ENCODE assay signal across 33 cellular contexts in genomic region chr9:133590231-133590855, GRCh38. TPM values are rescaled to one million over a fixed set of nuclear protein-coding genes. Genes with fewer than 3 reads are reported as not detected.
"Had no signal": no experiment of that assay in that cellular context is flagged by ENCODE, and none has a peak within 500 bp of the region (broad histone marks: within the 10 kb centered on the region; RNA-seq: fewer than 3 reads in every experiment).

No MANE protein-coding gene starts in this region.

- H3K4me1 ChIP-seq: adrenal gland, body of pancreas, breast epithelium had no signal

- H3K4me3 ChIP-seq: adrenal gland, body of pancreas, breast epithelium, Peyer's patch had no signal

- H3K4me1 Mint-ChIP-seq: activated CD4-positive, alpha-beta T cell treated with anti-CD3 and anti-CD28 coated beads, Interleukin-2, amount 10 ng/mL, durations not matched to agents 24 days and 14 days had no signal

- DNase-seq: activated CD4-positive, alpha-beta T cell treated with anti-CD3 and anti-CD28 coated beads for 1 hour; activated CD4-positive, alpha-beta T cell treated with anti-CD3 and anti-CD28 coated beads, Interleukin-2, amount 10 ng/mL, durations not matched to agents 24 days and 14 days; activated CD4-positive, alpha-beta T cell treated with anti-CD3 and anti-CD28 coated beads, Interleukin-2, amount 50 U/mL, for 4 hours; activated CD8-positive, alpha-beta T cell treated with anti-CD3 and anti-CD28 coated beads for 36 hours; activated gamma-delta T cell treated with Interleukin-2 at 50 U/mL for 16 hours; activated naive CD4-positive, alpha-beta T cell treated with anti-CD3 and anti-CD28 coated beads for 36 hours; activated T-cell treated with anti-CD3 and anti-CD28 coated beads, Interleukin-2, amount 50 U/mL, for 1 hour; adrenal gland; body of pancreas; caudate nucleus; cerebellar nuclear complex; Kasumi-1; KG1; MM.1S; MV-4-11; NCI-H1436 treated with DMSO at 0.1 percent for 48 hours; NCI-H1694 treated with DMSO at 0.1 percent for 48 hours; NCI-H524 treated with DMSO at 0.1 percent for 48 hours; NK-92 treated with Interleukin-12 subunit alpha and Interleukin-12 subunit beta, amount 100 ng/mL, for 24 hours; PC-3; Peyer's patch; T1000; WERI-Rb-1 had no signal

- H3K36me3 ChIP-seq: adrenal gland, breast epithelium, Peyer's patch, WERI-Rb-1 had no signal

- H3K9me3 ChIP-seq: adrenal gland, body of pancreas, breast epithelium, Peyer's patch had no signal

- H3K36me3 Mint-ChIP-seq: activated naive CD4-positive, alpha-beta T cell treated with anti-CD3 and anti-CD28 coated beads, Interleukin-2, amount 50 U/mL, for 72 hours had no signal

- H3K27ac ChIP-seq: adrenal gland, body of pancreas, breast epithelium, Peyer's patch, WERI-Rb-1 had no signal

- FAIRE-seq: astrocyte had no signal

- H3K27me3 ChIP-seq: Peyer's patch had no signal

- H3K27ac Mint-ChIP-seq: activated CD4-positive, alpha-beta T cell treated with anti-CD3 and anti-CD28 coated beads, Interleukin-2, amount 10 ng/mL, durations not matched to agents 24 days and 14 days; activated CD8-positive, alpha-beta T cell treated with anti-CD3 and anti-CD28 coated beads for 36 hours; activated naive CD4-positive, alpha-beta T cell treated with anti-CD3 and anti-CD28 coated beads for 36 hours; activated naive CD4-positive, alpha-beta T cell treated with anti-CD3 and anti-CD28 coated beads, Interleukin-2, amount 50 U/mL, for 72 hours; activated T-helper 1 cell treated with anti-CD3 and anti-CD28 coated beads, Interleukin-12 subunit alpha, Interleukin-12 subunit beta, Interleukin-2, Interleukin-4 antibody, amounts not matched to agents 30 ng/mL and 10 ng/mL and 1 ng/mL, durations not matched to agents 14 hours and 24 hours and 36 hours had no signal

- ATAC-seq: activated CD8-positive, alpha-beta T cell treated with anti-CD3 and anti-CD28 coated beads for 36 hours; body of pancreas; PC-3; SK-N-SH treated with all-trans-retinoic acid at 6 μM for 48 hours had no signal

- H3K4me3 Mint-ChIP-seq: activated CD4-positive, alpha-beta T cell treated with anti-CD3 and anti-CD28 coated beads, Interleukin-2, amount 10 ng/mL, durations not matched to agents 24 days and 14 days; activated CD8-positive, alpha-beta T cell treated with anti-CD3 and anti-CD28 coated beads for 36 hours; activated naive CD4-positive, alpha-beta T cell treated with anti-CD3 and anti-CD28 coated beads for 36 hours; activated T-helper 1 cell treated with anti-CD3 and anti-CD28 coated beads, Interleukin-12 subunit alpha, Interleukin-12 subunit beta, Interleukin-2, Interleukin-4 antibody, amounts not matched to agents 30 ng/mL and 10 ng/mL and 1 ng/mL, durations not matched to agents 14 hours and 24 hours and 36 hours had no signal

RNA-seq across cellular contexts. Expression of gene FAM163B, which starts 18.8 kb away (rescaled TPM):
- total RNA-seq: activated CD4-positive, alpha-beta T cell treated with anti-CD3 and anti-CD28 coated beads, Interleukin-2, amount 10 ng/mL, durations not matched to agents 24 days and 14 days; activated CD8-positive, alpha-beta memory T cell treated with anti-CD3 and anti-CD28 coated beads for 36 hours; activated CD8-positive, alpha-beta T cell treated with anti-CD3 and anti-CD28 coated beads for 36 hours; activated naive CD4-positive, alpha-beta T cell treated with anti-CD3 and anti-CD28 coated beads for 36 hours; activated naive CD4-positive, alpha-beta T cell treated with anti-CD3 and anti-CD28 coated beads, Interleukin-2, amount 50 U/mL, for 72 hours; activated T-helper 1 cell treated with anti-CD3 and anti-CD28 coated beads, Interleukin-12 subunit alpha, Interleukin-12 subunit beta, Interleukin-2, Interleukin-4 antibody, amounts not matched to agents 30 ng/mL and 10 ng/mL and 1 ng/mL, durations not matched to agents 14 hours and 24 hours and 36 hours; astrocyte; breast epithelium; NCI-H460; PC-3; Peyer's patch; SK-MEL-5; T-helper 1 cell treated with Interleukin-12 subunit alpha and Interleukin-12 subunit beta and Interleukin-4 antibody, amounts not matched to agents 30 ng/mL and 1 ng/mL, for 36 hours; T-helper 2 cell treated with Interferon-gamma antibody and Interleukin-4, amounts not matched to agents 100 ng/mL and 5 ng/mL, for 36 hours had no signal

RNA-seq across cellular contexts. Expression of gene DBH, which starts 45.8 kb away (rescaled TPM):
- total RNA-seq: activated CD4-positive, alpha-beta T cell treated with anti-CD3 and anti-CD28 coated beads, Interleukin-2, amount 10 ng/mL, durations not matched to agents 24 days and 14 days; activated CD8-positive, alpha-beta memory T cell treated with anti-CD3 and anti-CD28 coated beads for 36 hours; activated CD8-positive, alpha-beta T cell treated with anti-CD3 and anti-CD28 coated beads for 36 hours; activated naive CD4-positive, alpha-beta T cell treated with anti-CD3 and anti-CD28 coated beads for 36 hours; activated naive CD4-positive, alpha-beta T cell treated with anti-CD3 and anti-CD28 coated beads, Interleukin-2, amount 50 U/mL, for 72 hours; activated T-helper 1 cell treated with anti-CD3 and anti-CD28 coated beads, Interleukin-12 subunit alpha, Interleukin-12 subunit beta, Interleukin-2, Interleukin-4 antibody, amounts not matched to agents 30 ng/mL and 10 ng/mL and 1 ng/mL, durations not matched to agents 14 hours and 24 hours and 36 hours; astrocyte; body of pancreas; breast epithelium; NCI-H460; PC-3; Peyer's patch; SK-MEL-5; T-helper 2 cell treated with Interferon-gamma antibody and Interleukin-4, amounts not matched to agents 100 ng/mL and 5 ng/mL, for 36 hours had no signal

RNA-seq across cellular contexts. Expression of gene ADAMTSL2, which starts 55.8 kb away (rescaled TPM):
- total RNA-seq: activated CD4-positive, alpha-beta T cell treated with anti-CD3 and anti-CD28 coated beads, Interleukin-2, amount 10 ng/mL, durations not matched to agents 24 days and 14 days; activated T-helper 1 cell treated with anti-CD3 and anti-CD28 coated beads, Interleukin-12 subunit alpha, Interleukin-12 subunit beta, Interleukin-2, Interleukin-4 antibody, amounts not matched to agents 30 ng/mL and 10 ng/mL and 1 ng/mL, durations not matched to agents 14 hours and 24 hours and 36 hours; NCI-H460; PC-3; T-helper 1 cell treated with Interleukin-12 subunit alpha and Interleukin-12 subunit beta and Interleukin-4 antibody, amounts not matched to agents 30 ng/mL and 1 ng/mL, for 36 hours; T-helper 2 cell treated with Interferon-gamma antibody and Interleukin-4, amounts not matched to agents 100 ng/mL and 5 ng/mL, for 36 hours had no signal
